25 cellular contexts compared by ENCODE assay signal in the genomic region with DNA sequence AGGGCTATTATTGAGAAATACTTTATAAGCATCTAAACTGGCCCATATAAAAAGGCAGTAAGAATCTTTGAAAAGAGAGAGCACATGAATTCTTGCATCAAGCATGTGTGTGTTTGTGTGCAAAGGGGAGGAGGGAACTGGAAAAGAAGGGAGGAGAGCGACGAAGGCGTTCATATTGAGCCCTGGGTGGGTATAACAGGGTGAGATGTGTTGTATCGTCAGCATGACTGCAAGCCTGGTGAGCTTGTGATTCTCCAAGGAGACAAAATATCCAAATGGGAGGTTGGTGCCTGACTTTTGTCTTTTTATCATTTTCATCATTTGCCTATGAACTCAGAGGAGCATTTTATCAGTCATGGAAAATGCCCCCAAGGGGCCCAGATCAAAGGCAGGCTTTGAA.
"Had no signal": no experiment of that assay in that cellular context is flagged by ENCODE, and none has a peak within 500 bp of the region (broad histone marks: within the 10 kb centered on the region; RNA-seq: fewer than 3 reads in every experiment).

No MANE protein-coding gene starts in this region.

- H3K9ac ChIP-seq: parathyroid adenoma had no signal

- H3K79me2 ChIP-seq: parathyroid adenoma had no signal

- H3K27me3 ChIP-seq: left lung, right atrium auricular region, tibial nerve, uterus had no signal

- H3K9me3 Mint-ChIP-seq: immature natural killer cell; naive B cell; natural killer cell; stimulated activated memory B cell treated with anti-CD40 and anti-IgM and Interleukin-4, amounts not matched to agents 10 μg/mL and 1 μg/mL and 100 μg/mL, for 72 hours; stimulated activated naive CD8-positive, alpha-beta T cell treated with anti-CD3 and anti-CD28 coated beads, Interleukin-15, amount 100 ng/mL, for 72 hours; type B pancreatic cell had no signal

- DNase-seq: immature natural killer cell; kidney; left colon; left lung; lower lobe of right lung; mesendoderm; naive B cell; natural killer cell; nephron progenitor cell; psoas muscle; right lobe of liver; stimulated activated CD4-positive, alpha-beta T cell treated with anti-CD3 and anti-CD28 coated beads, Interleukin-1b, Interleukin-23, amount 100 ng/mL, for 48 hours; stimulated activated CD4-positive, alpha-beta T cell treated with anti-CD3 and anti-CD28 coated beads, Interleukin-2, amount 100 ng/mL, for 48 hours; stimulated activated CD4-positive, alpha-beta T cell treated with anti-CD3 and anti-CD28 coated beads, Interleukin-4, amount 100 ng/mL, for 4 hours; stimulated activated CD8-positive, alpha-beta memory T cell treated with anti-CD3 and anti-CD28 coated beads, Interleukin-4, amount 100 ng/mL, for 48 hours; stimulated activated naive CD4-positive, alpha-beta T cell treated with Interleukin-2 at 50 U/mL for 16 hours; stimulated activated naive CD8-positive, alpha-beta T cell treated with anti-CD3 and anti-CD28 coated beads, Interleukin-15, amount 100 ng/mL, for 72 hours; uterus had no signal

- H3K4me3 ChIP-seq: left lung, lower lobe of right lung, psoas muscle, right atrium auricular region, right lobe of liver, smooth muscle cell, tibial nerve, uterus had no signal

- H3K27ac ChIP-seq: left lung, lower lobe of right lung, parathyroid adenoma, psoas muscle, right atrium auricular region, right lobe of liver, tibial nerve, uterus had no signal

- H3K9me3 ChIP-seq: left lung, lower lobe of right lung, psoas muscle, right atrium auricular region, right lobe of liver, tibial nerve, uterus had no signal

- H3K36me3 ChIP-seq: left lung, lower lobe of right lung, right atrium auricular region, right lobe of liver, tibial nerve, uterus had no signal

- H3K4me3 Mint-ChIP-seq: immature natural killer cell; mesothelial cell of epicardium; naive B cell; natural killer cell; nephron progenitor cell; stimulated activated memory B cell treated with anti-CD40 and anti-IgM and Interleukin-4, amounts not matched to agents 10 μg/mL and 1 μg/mL and 100 μg/mL, for 72 hours; stimulated activated naive CD8-positive, alpha-beta T cell treated with anti-CD3 and anti-CD28 coated beads, Interleukin-15, amount 100 ng/mL, for 72 hours; type B pancreatic cell had no signal

- ATAC-seq: lower lobe of right lung; natural killer cell; psoas muscle; right lobe of liver; stimulated activated memory B cell treated with anti-CD40 and anti-IgM and Interleukin-4, amounts not matched to agents 10 μg/mL and 1 μg/mL and 100 μg/mL, for 72 hours; stimulated activated naive CD8-positive, alpha-beta T cell treated with anti-CD3 and anti-CD28 coated beads, Interleukin-15, amount 100 ng/mL, for 72 hours had no signal

- H3K4me1 ChIP-seq: left lung, lower lobe of right lung, psoas muscle, right atrium auricular region, right lobe of liver, uterus had no signal

- H3K27ac Mint-ChIP-seq: immature natural killer cell; mesothelial cell of epicardium; naive B cell; natural killer cell; nephron progenitor cell; stimulated activated memory B cell treated with anti-CD40 and anti-IgM and Interleukin-4, amounts not matched to agents 10 μg/mL and 1 μg/mL and 100 μg/mL, for 72 hours; stimulated activated naive CD8-positive, alpha-beta T cell treated with anti-CD3 and anti-CD28 coated beads, Interleukin-15, amount 100 ng/mL, for 72 hours; type B pancreatic cell had no signal

- H3K4me1 Mint-ChIP-seq: immature natural killer cell; mesothelial cell of epicardium; naive B cell; nephron progenitor cell; stimulated activated memory B cell treated with anti-CD40 and anti-IgM and Interleukin-4, amounts not matched to agents 10 μg/mL and 1 μg/mL and 100 μg/mL, for 72 hours had no signal

- H3K36me3 Mint-ChIP-seq: immature natural killer cell; mesothelial cell of epicardium; naive B cell; natural killer cell; stimulated activated memory B cell treated with anti-CD40 and anti-IgM and Interleukin-4, amounts not matched to agents 10 μg/mL and 1 μg/mL and 100 μg/mL, for 72 hours; type B pancreatic cell had no signal

- H3K27me3 Mint-ChIP-seq: naive B cell; stimulated activated memory B cell treated with anti-CD40 and anti-IgM and Interleukin-4, amounts not matched to agents 10 μg/mL and 1 μg/mL and 100 μg/mL, for 72 hours; stimulated activated naive CD8-positive, alpha-beta T cell treated with anti-CD3 and anti-CD28 coated beads, Interleukin-15, amount 100 ng/mL, for 72 hours; type B pancreatic cell had no signal
